Comparison of ENCODE assay signal across 32 cellular contexts in the genomic region with DNA sequence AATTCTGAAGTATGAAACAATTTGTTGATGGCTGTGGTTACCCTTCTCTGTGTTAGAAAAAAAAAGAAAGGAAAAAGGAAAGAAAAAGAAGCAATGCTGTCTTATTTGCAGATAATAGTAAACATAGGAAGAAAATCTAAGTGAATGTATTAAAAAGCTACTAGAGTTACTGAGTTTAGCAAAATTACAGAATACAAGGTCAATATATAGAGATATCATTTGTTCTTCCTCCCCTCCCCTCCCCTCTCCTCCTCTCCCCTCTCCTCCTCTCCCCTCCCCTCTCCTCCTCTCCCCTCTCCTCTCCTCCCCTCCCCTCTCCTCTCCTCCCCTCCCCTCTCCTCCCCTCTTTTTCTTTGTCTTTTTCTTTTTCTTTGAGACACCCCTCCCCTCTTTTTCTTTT.
"Had no signal": no experiment of that assay in that cellular context is flagged by ENCODE, and none has a peak within 500 bp of the region (broad histone marks: within the 10 kb centered on the region; RNA-seq: fewer than 3 reads in every experiment).

No MANE protein-coding gene starts in this region.

- H3K27ac ChIP-seq: KMS-11, Peyer's patch, SJSA1 had no signal

- H3K9me3 ChIP-seq: Peyer's patch, SJSA1, SK-N-SH had no signal

- H3K4me3 ChIP-seq: Peyer's patch, SJSA1 had no signal

- DNase-seq: KBM-7, MM.1S, MV-4-11, NCI-H1092, NCI-H1105, NCI-H1417 treated with DMSO at 0.1 percent for 48 hours, NCI-H1436 treated with DMSO at 0.1 percent for 48 hours, NCI-H1694, NCI-H187, NCI-H1930, NCI-H2029 treated with DMSO at 0.1 percent for 48 hours, NCI-H2081 treated with DMSO at 0.1 percent for 48 hours, NCI-H2107, NCI-H2171, NCI-H226, NCI-H446 treated with DMSO at 0.1 percent for 48 hours, NCI-H510A, NCI-H524, NCI-H526, NCI-H69, NCI-H748 treated with DMSO at 0.1 percent for 48 hours, NCI-H82, OCI-M1, PC-3, Peyer's patch, Right ventricle myocardium superior, RPMI8226, SHP77 treated with DMSO at 0.1 percent for 48 hours, SK-N-SH, SW 1271 had no signal

- H3K27me3 ChIP-seq: Peyer's patch had no signal

- H3K36me3 ChIP-seq: Peyer's patch, SJSA1 had no signal

- H3K4me2 ChIP-seq: KMS-11, SK-N-SH had no signal

- H3K9ac ChIP-seq: KMS-11, SK-N-SH had no signal

- ATAC-seq: PC-3 had no signal

- H3K4me1 ChIP-seq: Peyer's patch, SJSA1 had no signal
